ENCODE assay signal across 11 cellular contexts in genomic region chr2:147628971-147629421, GRCh38.
DNase-seq lines count a peak whose midpoint lies in the region; ATAC-seq and TF ChIP-seq lines count a peak whose summit lies in the region.
"Had no signal": no experiment of that assay in that cellular context is flagged by ENCODE, and none has a peak within 500 bp of the region (broad histone marks: within the 10 kb centered on the region; RNA-seq: fewer than 3 reads in every experiment).

No MANE protein-coding gene starts in this region.

- no peaks in the 10 kb centered on the region for H3K27me3 Mint-ChIP-seq in activated CD4-positive, alpha-beta T cell treated with anti-CD3 and anti-CD28 coated beads for 36 hours
- H3K27me3 Mint-ChIP-seq in Calu3 (ENCODE audit: unreplicated experiment): no peaks in the 10 kb centered on the region

- intact Hi-C loops in activated CD4-positive, alpha-beta T cell treated with anti-CD3 and anti-CD28 coated beads for 36 hours (cut with DNase I, micrococcal nuclease): loop anchor here (2.0 to 10.0 kb wide), 4 partner anchors 332 to 896 kb away; partner anchors contain the start of genes MBD5 (in 1 of the 2) and ORC4 (in 1 of the 2)
- intact Hi-C loops in Calu3 (cut with micrococcal nuclease; ENCODE audit: unreplicated experiment): no loop called here

- POLR2A ChIA-PET in activated CD4-positive, alpha-beta T cell treated with anti-CD3 and anti-CD28 coated beads for 36 hours (lab: Charles Lee): no interaction called here

- H3K9me3 Mint-ChIP-seq in activated CD4-positive, alpha-beta T cell treated with anti-CD3 and anti-CD28 coated beads for 36 hours (ENCODE audit: low read depth): peaks cover 2% of the 10 kb centered on the region
- no peaks in the 10 kb centered on the region for H3K9me3 Mint-ChIP-seq in Calu3 (ENCODE audit: low read depth, unreplicated experiment)

- no peak for TF ChIP-seq CTCF in Calu3 (IDR thresholded peaks at IDR 0.05; ENCODE audit: unreplicated experiment)

- DNase-seq in activated CD4-positive, alpha-beta T cell treated with anti-CD3 and anti-CD28 coated beads for 36 hours: no peak
- no peak for DNase-seq in activated CD4-positive, alpha-beta T cell treated with anti-CD3 and anti-CD28 coated beads, Interleukin-2, amount 50 U/mL, for 1 hour
- peak; percentile 23 for DNase-seq in myocyte (ENCODE audit: low read depth)
- DNase-seq in AML-193 (lab: John Stamatoyannopoulos, UW): no peak
- no peak for DNase-seq in nucleus accumbens (lab: John Stamatoyannopoulos, UW)
- DNase-seq in Calu3: no peak
- DNase-seq: amniotic stem cell; NCI-H345; stimulated activated CD4-positive, alpha-beta T cell treated with anti-CD3 and anti-CD28 coated beads, Interleukin-15, amount 100 ng/mL, for 24 hours had no signal

- peak; percentile 43 for ATAC-seq in activated CD4-positive, alpha-beta T cell treated with anti-CD3 and anti-CD28 coated beads for 36 hours
- ATAC-seq in GM21737 (IDR thresholded peaks at IDR 0.05; ENCODE audit: unreplicated experiment): peak; percentile 49
- ATAC-seq in HG03575 (IDR thresholded peaks at IDR 0.05; ENCODE audit: extremely low read depth, insufficient number of reproducible peaks, low FRiP score, unreplicated experiment): peak; percentile 38

- peaks cover 3% of the 10 kb centered on the region for H3K36me3 Mint-ChIP-seq in activated CD4-positive, alpha-beta T cell treated with anti-CD3 and anti-CD28 coated beads for 36 hours (ENCODE audit: low read depth)
- H3K36me3 Mint-ChIP-seq in Calu3 (ENCODE audit: insufficient read depth, unreplicated experiment): no peaks in the 10 kb centered on the region

- peaks cover 57% of the 10 kb centered on the region for H3K4me1 Mint-ChIP-seq in activated CD4-positive, alpha-beta T cell treated with anti-CD3 and anti-CD28 coated beads for 36 hours
- no peaks in the 10 kb centered on the region for H3K4me1 Mint-ChIP-seq in Calu3 (ENCODE audit: low read depth, unreplicated experiment)

- H3K27ac Mint-ChIP-seq in activated CD4-positive, alpha-beta T cell treated with anti-CD3 and anti-CD28 coated beads for 36 hours: peak overlapping the region; percentile 59
- no peak overlapping the region for H3K27ac Mint-ChIP-seq in Calu3 (ENCODE audit: unreplicated experiment)

- CTCF ChIA-PET in activated CD4-positive, alpha-beta T cell treated with anti-CD3 and anti-CD28 coated beads for 36 hours (lab: Charles Lee): interaction anchor here (1.2 kb wide), 1 partner anchor 9 kb away, joined by 3 read pairs; no protein-coding TSS in a partner anchor
- CTCF ChIA-PET in Calu3 (lab: Charles Lee): no interaction called here

- no peak overlapping the region for H3K4me3 Mint-ChIP-seq in activated CD4-positive, alpha-beta T cell treated with anti-CD3 and anti-CD28 coated beads for 36 hours
- H3K4me3 Mint-ChIP-seq in Calu3 (ENCODE audit: low read depth, unreplicated experiment): no peak overlapping the region

- no TSS peak for BruUV-seq in Calu3 (replicated peaks; lab: Mats Ljungman, UMichigan)
